Comparison of ENCODE assay signal across 8 cellular contexts in genomic region chr18:12946549-12947354, GRCh38. TPM values are rescaled to one million over a fixed set of nuclear protein-coding genes. Genes with fewer than 3 reads are reported as not detected.
DNase-seq lines count a peak whose midpoint lies in the region; TF ChIP-seq lines count a peak whose summit lies in the region.

No MANE protein-coding gene starts in this region.

- in situ Hi-C loops in GM13977 (cut with MboI; ENCODE audit: low pct_unique_long_range_greater_than_20kb, low sequenced_read_pairs, unreplicated experiment): loop anchor here (25.0 kb wide), 1 partner anchor 559 kb away; the partner anchor contains the start of gene AFG3L2

- H3K27ac Mint-ChIP-seq in progenitor cell of endocrine pancreas: peak overlapping the region; percentile 98

- no peaks in the 10 kb centered on the region for H3K9me3 Mint-ChIP-seq in progenitor cell of endocrine pancreas (ENCODE audit: low read depth)

- H3K4me1 Mint-ChIP-seq in progenitor cell of endocrine pancreas (ENCODE audit: low read depth): peaks cover 13% of the 10 kb centered on the region

- peak overlapping the region; percentile 91 for H3K4me3 Mint-ChIP-seq in progenitor cell of endocrine pancreas (ENCODE audit: low read depth)

- H3K36me3 Mint-ChIP-seq in progenitor cell of endocrine pancreas (ENCODE audit: insufficient read depth): peaks cover 3% of the 10 kb centered on the region

- peak overlapping the region; percentile 51 for H3K4me3 ChIP-seq in HEK293 (ENCODE audit: low read depth, low read length)

- DNase-seq in DMS53 treated with DMSO at 0.1 percent for 48 hours (lab: John Stamatoyannopoulos, UW; ENCODE audit: unreplicated experiment) (peak; percentile 88), NCI-H69 (lab: John Stamatoyannopoulos, UW) (peak; percentile 82), hepatic stellate cell (ENCODE audit: low spot score) (peak; percentile 64), progenitor cell of endocrine pancreas (ENCODE audit: low spot score, unreplicated experiment) (no peak), GM19240 (ENCODE audit: insufficient read length, low spot score) (no peak), GM13977 (ENCODE audit: low spot score) (no peak)

- CTCF ChIA-PET in HEK293 (lab: Yijun Ruan, JAX): interaction anchor here (1.3 to 2.6 kb wide), 2 partner anchors 12 to 222 kb away, joined by 3 to 11 read pairs; no protein-coding TSS in a partner anchor

- H3K36me3 ChIP-seq in HEK293 (ENCODE audit: control insufficient read depth in 2 of 2, insufficient read depth in 1 of 2, low read length in 2 of 2): peaks cover 2 to 9% of the 10 kb centered on the region in 2 experiments; a peak in 2 of 3 replicates

- H3K27ac ChIP-seq in HEK293 (ENCODE audit: extremely low read depth, low read depth, low read length) (peak overlapping the region; percentile 90), angular gyrus (ENCODE audit: low read depth, low read length) (peak overlapping the region; percentile 80)

- H3K9me3 ChIP-seq in HEK293 (ENCODE audit: control insufficient read depth, insufficient read depth, low read depth, low read length): no peaks in the 10 kb centered on the region

- H3K4me1 ChIP-seq in HEK293 (ENCODE audit: control insufficient read depth, insufficient read depth, low read length): peaks cover 5% of the 10 kb centered on the region

- TF ChIP-seq CTCF in HEK293 (tag by site-specific recombination; IDR thresholded peaks at IDR 0.05) (peak; percentile 68; the same call in 1 of the 2 replicates), progenitor cell of endocrine pancreas (IDR thresholded peaks at IDR 0.05; ENCODE audit: unreplicated experiment) (no peak), GM13977 (IDR thresholded peaks at IDR 0.05; ENCODE audit: extremely low read depth, insufficient read depth, missing control alignments) (no peak)

- POLR2A ChIA-PET in HEK293 (lab: Yijun Ruan, JAX): interaction anchor here (0.8 to 6.9 kb wide), 5 partner anchors 10 to 570 kb away, joined by 3 to 66 read pairs (median 7); partner anchors contain the start of genes AFG3L2, CEP192, CEP76 and PRELID3A

- no peaks in the 10 kb centered on the region for H3K27me3 Mint-ChIP-seq in progenitor cell of endocrine pancreas

TF ChIP-seq in HEK293, 187 proteins besides CTCF, POLR2A, EP300 and RAD21 (continues in another document):
- TF ChIP-seq KLF10 (tag by site-specific recombination; IDR thresholded peaks at IDR 0.05) (0 out of 2 replicates have a peak, but pooled peaks have one; percentile 27), SP3 (tag by site-specific recombination; IDR thresholded peaks at IDR 0.05) (no peak), ZNF785 (tag by site-specific recombination; IDR thresholded peaks at IDR 0.05) (no peak), KLF7 (tag by site-specific recombination; IDR thresholded peaks at IDR 0.05; ENCODE audit: borderline replicate concordance) (no peak), ZFHX2 (tag by site-specific recombination; conservative IDR thresholded peaks at IDR 0.05) (no peak), OVOL3 (tag by site-specific recombination; IDR thresholded peaks at IDR 0.05) (no peak), ZNF324 (tag by site-specific recombination; IDR thresholded peaks at IDR 0.05) (no peak), ZNF510 (tag by site-specific recombination; IDR thresholded peaks at IDR 0.05; ENCODE audit: insufficient replicate concordance) (no peak), ZNF530 (tag by site-specific recombination; IDR thresholded peaks at IDR 0.05; ENCODE audit: low read depth) (no peak), ZBTB10 (tag by site-specific recombination; IDR thresholded peaks at IDR 0.05) (no peak), ZNF26 (tag by site-specific recombination; IDR thresholded peaks at IDR 0.05) (no peak), OSR2 (tag by site-specific recombination; IDR thresholded peaks at IDR 0.05) (no peak), ZNF169 (tag by site-specific recombination; IDR thresholded peaks at IDR 0.05) (no peak), SP2 (tag by site-specific recombination; IDR thresholded peaks at IDR 0.05) (peak; percentile 44; the same call in 1 of the 2 replicates), ZNF121 (tag by site-specific recombination; IDR thresholded peaks at IDR 0.05) (no peak), ZNF707 (tag by site-specific recombination; IDR thresholded peaks at IDR 0.05) (no peak), ZNF398 (tag by site-specific recombination; IDR thresholded peaks at IDR 0.05) (no peak), ZNF639 (tag by site-specific recombination; IDR thresholded peaks at IDR 0.05) (no peak), PRDM1 (tag by site-specific recombination; IDR thresholded peaks at IDR 0.05) (peak; percentile 98), RBAK (tag by site-specific recombination; IDR thresholded peaks at IDR 0.05) (no peak), ZNF549 (tag by site-specific recombination; IDR thresholded peaks at IDR 0.05) (no peak), ZNF335 (tag by site-specific recombination; conservative IDR thresholded peaks at IDR 0.05) (peak; percentile 98), ZNF433 (tag by site-specific recombination; IDR thresholded peaks at IDR 0.05; ENCODE audit: low read depth) (no peak)
- TF ChIP-seq, protein P1, sequence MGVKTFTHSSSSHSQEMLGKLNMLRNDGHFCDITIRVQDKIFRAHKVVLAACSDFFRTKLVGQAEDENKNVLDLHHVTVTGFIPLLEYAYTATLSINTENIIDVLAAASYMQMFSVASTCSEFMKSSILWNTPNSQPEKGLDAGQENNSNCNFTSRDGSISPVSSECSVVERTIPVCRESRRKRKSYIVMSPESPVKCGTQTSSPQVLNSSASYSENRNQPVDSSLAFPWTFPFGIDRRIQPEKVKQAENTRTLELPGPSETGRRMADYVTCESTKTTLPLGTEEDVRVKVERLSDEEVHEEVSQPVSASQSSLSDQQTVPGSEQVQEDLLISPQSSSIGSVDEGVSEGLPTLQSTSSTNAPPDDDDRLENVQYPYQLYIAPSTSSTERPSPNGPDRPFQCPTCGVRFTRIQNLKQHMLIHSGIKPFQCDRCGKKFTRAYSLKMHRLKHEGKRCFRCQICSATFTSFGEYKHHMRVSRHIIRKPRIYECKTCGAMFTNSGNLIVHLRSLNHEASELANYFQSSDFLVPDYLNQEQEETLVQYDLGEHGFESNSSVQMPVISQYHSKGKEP (tag by site-specific recombination; IDR thresholded peaks at IDR 0.05): no peak

RNA-seq across cellular contexts. Expression of gene SEH1L, which starts 1.1 kb away (rescaled TPM):
- 43.3 and 44.7 TPM in 2 replicates for total RNA-seq in progenitor cell of endocrine pancreas

RNA-seq across cellular contexts. Expression of gene CEP192, which starts 44.4 kb away (rescaled TPM):
- 28.4 and 30.9 TPM in 2 replicates for total RNA-seq in progenitor cell of endocrine pancreas

Comparison
In these comparisons a context has a peak if more than half of its experiments do, and no peak if none do; other contexts are left out.
1. DNase-seq: peak in DMS53 treated with DMSO at 0.1 percent for 48 hours (single experiment), NCI-H69 (single experiment) and hepatic stellate cell (single experiment); none in progenitor cell of endocrine pancreas (single experiment), GM19240 (single experiment) and GM13977 (single experiment).